1 cellular context compared by ENCODE assay signal in the genomic region with DNA sequence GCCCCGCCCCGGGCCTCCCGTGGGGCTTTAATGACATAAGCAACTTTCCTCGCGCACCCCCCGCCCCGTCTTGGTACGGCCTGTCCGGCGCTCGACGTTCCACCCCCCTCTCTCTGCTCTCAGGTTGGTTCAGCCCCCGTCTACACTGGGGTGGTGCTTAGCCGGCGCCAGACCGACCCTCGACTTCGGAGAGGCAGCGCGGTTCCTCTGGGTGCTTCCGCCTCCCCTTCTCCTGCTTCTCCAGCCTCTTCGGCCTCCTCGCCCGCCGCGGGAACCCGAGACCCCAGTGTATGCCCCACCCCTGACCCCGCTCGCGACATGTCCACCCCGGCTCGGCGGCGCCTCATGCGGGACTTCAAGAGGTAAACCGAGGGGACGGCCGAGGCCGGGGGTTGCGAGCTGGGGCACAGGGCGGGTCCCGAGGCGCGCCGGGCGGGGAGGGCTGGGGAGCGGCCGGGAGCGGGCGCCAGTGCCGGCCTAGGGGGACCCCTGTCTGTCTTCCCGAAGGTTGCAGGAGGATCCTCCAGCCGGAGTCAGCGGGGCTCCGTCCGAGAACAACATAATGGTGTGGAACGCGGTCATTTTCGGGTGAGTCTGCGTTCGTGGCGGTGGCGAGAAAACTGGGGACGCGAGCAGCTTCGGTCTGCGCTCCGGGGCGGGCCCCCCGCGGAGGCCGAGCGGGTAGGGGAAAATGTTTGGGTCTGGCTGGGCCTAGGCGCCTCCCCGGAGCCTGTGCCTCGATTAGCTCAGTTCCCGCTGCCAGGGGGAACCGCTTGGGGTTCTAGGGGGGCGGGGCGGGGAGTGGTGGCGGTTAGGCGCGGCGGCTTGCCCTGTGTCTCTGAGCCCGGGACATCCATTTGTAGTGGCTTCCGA.
TF ChIP-seq lines count a peak whose summit lies in the region.

TSS of gene UBE2A (plus strand) at position 170 of the 873 bp plus-strand sequence. CDS start at position 319, 149 bp downstream.

TF ChIP-seq in GM12878, 131 proteins besides CTCF, POLR2A, EP300 and RAD21 (continued from another document and continues in another):
- TF ChIP-seq MLLT1 (IDR thresholded peaks at IDR 0.05) (no peak), ZNF24 (IDR thresholded peaks at IDR 0.05) (no peak), FOXM1 (IDR thresholded peaks at IDR 0.05; ENCODE audit: low read depth, low read length) (no peak), YY1 (IDR thresholded peaks at IDR 0.05; ENCODE audit: low read depth, low read length) (0 out of 2 replicates have a peak, but pooled peaks have one; percentile 20), MTA3 (IDR thresholded peaks at IDR 0.05; ENCODE audit: borderline replicate concordance, low read length) (no peak), CBX5 (IDR thresholded peaks at IDR 0.05; ENCODE audit: low read depth) (no peak), DPF2 (IDR thresholded peaks at IDR 0.05) (no peak), BCL3 (IDR thresholded peaks at IDR 0.05; ENCODE audit: borderline replicate concordance, insufficient read depth, low read depth, low read length, poor library complexity, severe bottlenecking) (no peak), BRCA1 (IDR thresholded peaks at IDR 0.05; ENCODE audit: low read depth, low read length) (no peak), YBX1 (IDR thresholded peaks at IDR 0.05) (no peak), EZH2 (IDR thresholded peaks at IDR 0.05; ENCODE audit: borderline replicate concordance, control insufficient read depth, low read depth, low read length) (no peak), SPI1 (IDR thresholded peaks at IDR 0.05; ENCODE audit: borderline replicate concordance, insufficient read depth, low read depth, low read length) (no peak), PAX5 (IDR thresholded peaks at IDR 0.05; ENCODE audit: borderline replicate concordance, low read depth, low read length) (no peak), RUNX3 (IDR thresholded peaks at IDR 0.05; ENCODE audit: low read length) (no peak), NFYA (IDR thresholded peaks at IDR 0.05; ENCODE audit: borderline replicate concordance, low read depth, low read length) (no peak), STAT1 (conservative IDR thresholded peaks at IDR 0.05) (no peak), CUX1 (IDR thresholded peaks at IDR 0.05; ENCODE audit: insufficient replicate concordance, low read depth, low read length) (no peak), HCFC1 (IDR thresholded peaks at IDR 0.05; ENCODE audit: low read length) (peak; percentile 41; the same call in 1 of the 2 replicates), ZNF217 (IDR thresholded peaks at IDR 0.05) (no peak), ATF3 (IDR thresholded peaks at IDR 0.05; ENCODE audit: borderline replicate concordance, extremely low read depth, low read depth, low read length) (no peak), POLR2AphosphoS5 (IDR thresholded peaks at IDR 0.05; ENCODE audit: low read length) (peak; percentile 98), TCF7 (IDR thresholded peaks at IDR 0.05; ENCODE audit: borderline replicate concordance) (no peak), BCL11A (IDR thresholded peaks at IDR 0.05; ENCODE audit: low read depth, low read length) (no peak), USF2 (IDR thresholded peaks at IDR 0.05; ENCODE audit: borderline replicate concordance, low read depth, low read length) (no peak), KAT2A (conservative IDR thresholded peaks at IDR 0.05; ENCODE audit: control insufficient read depth, low read depth, low read length) (no peak), SREBF1 (IDR thresholded peaks at IDR 0.05; ENCODE audit: low read length) (peak; percentile 85), MEF2B (IDR thresholded peaks at IDR 0.05; ENCODE audit: partially characterized antibody, poor library complexity, severe bottlenecking) (peak; percentile 77), TARDBP (IDR thresholded peaks at IDR 0.05; ENCODE audit: borderline replicate concordance) (no peak), CBFB (IDR thresholded peaks at IDR 0.05; ENCODE audit: low read depth) (no peak), ZNF622 (IDR thresholded peaks at IDR 0.05) (no peak), ZZZ3 (IDR thresholded peaks at IDR 0.05; ENCODE audit: control insufficient read depth, insufficient read length, low read depth) (no peak), NBN (IDR thresholded peaks at IDR 0.05) (peak; percentile 68; the same call in 1 of the 2 replicates), SMC3 (IDR thresholded peaks at IDR 0.05; ENCODE audit: borderline replicate concordance, low read length) (no peak)
- TF ChIP-seq, protein P1, sequence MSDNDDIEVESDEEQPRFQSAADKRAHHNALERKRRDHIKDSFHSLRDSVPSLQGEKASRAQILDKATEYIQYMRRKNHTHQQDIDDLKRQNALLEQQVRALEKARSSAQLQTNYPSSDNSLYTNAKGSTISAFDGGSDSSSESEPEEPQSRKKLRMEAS (IDR thresholded peaks at IDR 0.05; ENCODE audit: low read depth, low read length): no peak; the same call in 1 of the 2 replicates
- TF ChIP-seq, protein P2, sequence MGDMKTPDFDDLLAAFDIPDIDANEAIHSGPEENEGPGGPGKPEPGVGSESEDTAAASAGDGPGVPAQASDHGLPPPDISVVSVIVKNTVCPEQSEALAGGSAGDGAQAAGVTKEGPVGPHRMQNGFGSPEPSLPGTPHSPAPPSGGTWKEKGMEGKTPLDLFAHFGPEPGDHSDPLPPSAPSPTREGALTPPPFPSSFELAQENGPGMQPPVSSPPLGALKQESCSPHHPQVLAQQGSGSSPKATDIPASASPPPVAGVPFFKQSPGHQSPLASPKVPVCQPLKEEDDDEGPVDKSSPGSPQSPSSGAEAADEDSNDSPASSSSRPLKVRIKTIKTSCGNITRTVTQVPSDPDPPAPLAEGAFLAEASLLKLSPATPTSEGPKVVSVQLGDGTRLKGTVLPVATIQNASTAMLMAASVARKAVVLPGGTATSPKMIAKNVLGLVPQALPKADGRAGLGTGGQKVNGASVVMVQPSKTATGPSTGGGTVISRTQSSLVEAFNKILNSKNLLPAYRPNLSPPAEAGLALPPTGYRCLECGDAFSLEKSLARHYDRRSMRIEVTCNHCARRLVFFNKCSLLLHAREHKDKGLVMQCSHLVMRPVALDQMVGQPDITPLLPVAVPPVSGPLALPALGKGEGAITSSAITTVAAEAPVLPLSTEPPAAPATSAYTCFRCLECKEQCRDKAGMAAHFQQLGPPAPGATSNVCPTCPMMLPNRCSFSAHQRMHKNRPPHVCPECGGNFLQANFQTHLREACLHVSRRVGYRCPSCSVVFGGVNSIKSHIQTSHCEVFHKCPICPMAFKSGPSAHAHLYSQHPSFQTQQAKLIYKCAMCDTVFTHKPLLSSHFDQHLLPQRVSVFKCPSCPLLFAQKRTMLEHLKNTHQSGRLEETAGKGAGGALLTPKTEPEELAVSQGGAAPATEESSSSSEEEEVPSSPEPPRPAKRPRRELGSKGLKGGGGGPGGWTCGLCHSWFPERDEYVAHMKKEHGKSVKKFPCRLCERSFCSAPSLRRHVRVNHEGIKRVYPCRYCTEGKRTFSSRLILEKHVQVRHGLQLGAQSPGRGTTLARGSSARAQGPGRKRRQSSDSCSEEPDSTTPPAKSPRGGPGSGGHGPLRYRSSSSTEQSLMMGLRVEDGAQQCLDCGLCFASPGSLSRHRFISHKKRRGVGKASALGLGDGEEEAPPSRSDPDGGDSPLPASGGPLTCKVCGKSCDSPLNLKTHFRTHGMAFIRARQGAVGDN (IDR thresholded peaks at IDR 0.05): no peak
- TF ChIP-seq, protein P3, sequence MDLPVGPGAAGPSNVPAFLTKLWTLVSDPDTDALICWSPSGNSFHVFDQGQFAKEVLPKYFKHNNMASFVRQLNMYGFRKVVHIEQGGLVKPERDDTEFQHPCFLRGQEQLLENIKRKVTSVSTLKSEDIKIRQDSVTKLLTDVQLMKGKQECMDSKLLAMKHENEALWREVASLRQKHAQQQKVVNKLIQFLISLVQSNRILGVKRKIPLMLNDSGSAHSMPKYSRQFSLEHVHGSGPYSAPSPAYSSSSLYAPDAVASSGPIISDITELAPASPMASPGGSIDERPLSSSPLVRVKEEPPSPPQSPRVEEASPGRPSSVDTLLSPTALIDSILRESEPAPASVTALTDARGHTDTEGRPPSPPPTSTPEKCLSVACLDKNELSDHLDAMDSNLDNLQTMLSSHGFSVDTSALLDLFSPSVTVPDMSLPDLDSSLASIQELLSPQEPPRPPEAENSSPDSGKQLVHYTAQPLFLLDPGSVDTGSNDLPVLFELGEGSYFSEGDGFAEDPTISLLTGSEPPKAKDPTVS (IDR thresholded peaks at IDR 0.05; ENCODE audit: low read depth, low read length): no peak
- TF ChIP-seq, protein P4, sequence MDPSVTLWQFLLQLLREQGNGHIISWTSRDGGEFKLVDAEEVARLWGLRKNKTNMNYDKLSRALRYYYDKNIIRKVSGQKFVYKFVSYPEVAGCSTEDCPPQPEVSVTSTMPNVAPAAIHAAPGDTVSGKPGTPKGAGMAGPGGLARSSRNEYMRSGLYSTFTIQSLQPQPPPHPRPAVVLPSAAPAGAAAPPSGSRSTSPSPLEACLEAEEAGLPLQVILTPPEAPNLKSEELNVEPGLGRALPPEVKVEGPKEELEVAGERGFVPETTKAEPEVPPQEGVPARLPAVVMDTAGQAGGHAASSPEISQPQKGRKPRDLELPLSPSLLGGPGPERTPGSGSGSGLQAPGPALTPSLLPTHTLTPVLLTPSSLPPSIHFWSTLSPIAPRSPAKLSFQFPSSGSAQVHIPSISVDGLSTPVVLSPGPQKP (IDR thresholded peaks at IDR 0.05; ENCODE audit: low read depth, low read length): no peak
- TF ChIP-seq, protein P5, sequence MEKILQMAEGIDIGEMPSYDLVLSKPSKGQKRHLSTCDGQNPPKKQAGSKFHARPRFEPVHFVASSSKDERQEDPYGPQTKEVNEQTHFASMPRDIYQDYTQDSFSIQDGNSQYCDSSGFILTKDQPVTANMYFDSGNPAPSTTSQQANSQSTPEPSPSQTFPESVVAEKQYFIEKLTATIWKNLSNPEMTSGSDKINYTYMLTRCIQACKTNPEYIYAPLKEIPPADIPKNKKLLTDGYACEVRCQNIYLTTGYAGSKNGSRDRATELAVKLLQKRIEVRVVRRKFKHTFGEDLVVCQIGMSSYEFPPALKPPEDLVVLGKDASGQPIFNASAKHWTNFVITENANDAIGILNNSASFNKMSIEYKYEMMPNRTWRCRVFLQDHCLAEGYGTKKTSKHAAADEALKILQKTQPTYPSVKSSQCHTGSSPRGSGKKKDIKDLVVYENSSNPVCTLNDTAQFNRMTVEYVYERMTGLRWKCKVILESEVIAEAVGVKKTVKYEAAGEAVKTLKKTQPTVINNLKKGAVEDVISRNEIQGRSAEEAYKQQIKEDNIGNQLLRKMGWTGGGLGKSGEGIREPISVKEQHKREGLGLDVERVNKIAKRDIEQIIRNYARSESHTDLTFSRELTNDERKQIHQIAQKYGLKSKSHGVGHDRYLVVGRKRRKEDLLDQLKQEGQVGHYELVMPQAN (conservative IDR thresholded peaks at IDR 0.05): peak; percentile 37; the same call in 1 of the 2 replicates
